23 cellular contexts compared by ENCODE assay signal in the genomic region with DNA sequence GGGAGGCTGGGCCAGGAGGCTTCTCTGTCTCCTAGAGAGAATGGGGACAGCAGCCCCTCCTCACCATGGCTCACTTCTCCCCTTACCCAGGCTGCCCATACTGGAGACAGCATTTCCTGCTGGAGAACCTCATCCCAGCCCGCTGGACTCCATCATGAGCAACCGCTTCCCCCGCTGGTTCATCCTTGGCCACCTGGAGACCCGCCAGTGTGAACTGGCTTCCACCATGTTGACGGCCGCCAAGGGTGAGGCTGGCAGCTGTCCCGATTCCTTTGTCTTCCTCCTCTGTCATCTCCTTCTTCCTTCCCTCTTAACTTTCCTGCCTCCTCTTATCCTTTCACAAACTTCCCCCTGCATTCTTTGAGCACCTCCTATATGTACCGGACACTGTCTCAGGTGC. TPM values are rescaled to one million over a fixed set of nuclear protein-coding genes. Genes with fewer than 3 reads are reported as not detected.
DNase-seq lines count a peak whose midpoint lies in the region; ATAC-seq and TF ChIP-seq lines count a peak whose summit lies in the region.
"Had no signal": no experiment of that assay in that cellular context is flagged by ENCODE, and none has a peak within 500 bp of the region (broad histone marks: within the 10 kb centered on the region; RNA-seq: fewer than 3 reads in every experiment).

No MANE protein-coding gene starts in this region.

- H3K4me1 ChIP-seq in tibial nerve, result peaks cover 0 to 20% (median 7%) of the 10 kb centered on the region in 4 donors
- peaks cover 9% of the 10 kb centered on the region for H3K4me1 ChIP-seq in BE2C
- H3K4me1 ChIP-seq: breast epithelium had no signal

- H3K36me3 ChIP-seq in tibial nerve (peaks cover 0 to 61% (median 0%) of the 10 kb centered on the region in 3 donors), BE2C (no peaks in the 10 kb centered on the region)
- H3K36me3 ChIP-seq: adrenal gland, breast epithelium had no signal

- no peaks in the 10 kb centered on the region for H3K9me3 Mint-ChIP-seq in T-helper 2 cell treated with Interferon-gamma antibody and Interleukin-4, amounts not matched to agents 5 μg/mL and 100 μg/mL, for 36 hours
- H3K9me3 Mint-ChIP-seq in brain, result no peaks in the 10 kb centered on the region
- H3K9me3 Mint-ChIP-seq in activated CD8-positive, alpha-beta T cell treated with anti-CD3 and anti-CD28 coated beads, Interleukin-2, amount 10 ng/mL, durations not matched to agents 7 days and 5 days (ENCODE audit: insufficient read depth), result no peaks in the 10 kb centered on the region
- no peaks in the 10 kb centered on the region for H3K9me3 Mint-ChIP-seq in activated naive CD4-positive, alpha-beta T cell treated with anti-CD3 and anti-CD28 coated beads, Interleukin-2, amount 10 ng/mL, durations not matched to agents 7 days and 5 days
- H3K9me3 Mint-ChIP-seq: activated T-helper 2 cell treated with anti-CD3 and anti-CD28 coated beads, Interferon-gamma antibody, Interleukin-2, Interleukin-4, amounts not matched to agents 10 μg/mL and 5 μg/mL and 100 μg/mL, durations not matched to agents 14 hours and 24 hours and 36 hours; neural crest cell had no signal

- H3K27me3 Mint-ChIP-seq in T-helper 2 cell treated with Interferon-gamma antibody and Interleukin-4, amounts not matched to agents 5 μg/mL and 100 μg/mL, for 36 hours (ENCODE audit: low read depth), result no peaks in the 10 kb centered on the region
- H3K27me3 Mint-ChIP-seq in brain, result no peaks in the 10 kb centered on the region
- no peaks in the 10 kb centered on the region for H3K27me3 Mint-ChIP-seq in activated CD8-positive, alpha-beta T cell treated with anti-CD3 and anti-CD28 coated beads, Interleukin-2, amount 10 ng/mL, durations not matched to agents 7 days and 5 days (ENCODE audit: low read depth)
- H3K27me3 Mint-ChIP-seq in activated naive CD4-positive, alpha-beta T cell treated with anti-CD3 and anti-CD28 coated beads, Interleukin-2, amount 10 ng/mL, durations not matched to agents 7 days and 5 days, result no peaks in the 10 kb centered on the region

- H3K4me3 Mint-ChIP-seq in T-helper 2 cell treated with Interferon-gamma antibody and Interleukin-4, amounts not matched to agents 5 μg/mL and 100 μg/mL, for 36 hours, result no peak overlapping the region
- H3K4me3 Mint-ChIP-seq in brain, result no peak overlapping the region
- H3K4me3 Mint-ChIP-seq in activated CD8-positive, alpha-beta T cell treated with anti-CD3 and anti-CD28 coated beads, Interleukin-2, amount 10 ng/mL, durations not matched to agents 7 days and 5 days, result no peak overlapping the region
- no peak overlapping the region for H3K4me3 Mint-ChIP-seq in activated naive CD4-positive, alpha-beta T cell treated with anti-CD3 and anti-CD28 coated beads, Interleukin-2, amount 10 ng/mL, durations not matched to agents 7 days and 5 days
- H3K4me3 Mint-ChIP-seq: neural crest cell had no signal

- H3K27me3 ChIP-seq in tibial nerve, result no peaks in the 10 kb centered on the region
- no peaks in the 10 kb centered on the region for H3K27me3 ChIP-seq in BE2C
- H3K27me3 ChIP-seq: adrenal gland, breast epithelium had no signal

- WGBS in tibial nerve, 2 donors, result 86 to 89% methylated on average over 8 of the region's 8 CpGs

- peak overlapping the region; percentile 22 for H3K27ac Mint-ChIP-seq in T-helper 2 cell treated with Interferon-gamma antibody and Interleukin-4, amounts not matched to agents 5 μg/mL and 100 μg/mL, for 36 hours
- H3K27ac Mint-ChIP-seq in brain, result peak overlapping the region in 3 of 5 experiments; percentile 27 to 83 (median 37)
- no peak overlapping the region for H3K27ac Mint-ChIP-seq in activated CD8-positive, alpha-beta T cell treated with anti-CD3 and anti-CD28 coated beads, Interleukin-2, amount 10 ng/mL, durations not matched to agents 7 days and 5 days
- no peak overlapping the region for H3K27ac Mint-ChIP-seq in activated naive CD4-positive, alpha-beta T cell treated with anti-CD3 and anti-CD28 coated beads, Interleukin-2, amount 10 ng/mL, durations not matched to agents 7 days and 5 days
- H3K27ac Mint-ChIP-seq: activated T-helper 2 cell treated with anti-CD3 and anti-CD28 coated beads, Interferon-gamma antibody, Interleukin-2, Interleukin-4, amounts not matched to agents 10 μg/mL and 5 μg/mL and 100 μg/mL, durations not matched to agents 14 hours and 24 hours and 36 hours had no signal

- peak overlapping the region in 3 of 4 donors; percentile 3 to 82 (median 64) for H3K27ac ChIP-seq in tibial nerve
- H3K27ac ChIP-seq: adrenal gland had no signal

- H3K36me3 Mint-ChIP-seq in T-helper 2 cell treated with Interferon-gamma antibody and Interleukin-4, amounts not matched to agents 5 μg/mL and 100 μg/mL, for 36 hours (ENCODE audit: low read depth), result peaks cover 8% of the 10 kb centered on the region
- H3K36me3 Mint-ChIP-seq in brain, result peaks cover 71% of the 10 kb centered on the region
- peaks cover 19% of the 10 kb centered on the region for H3K36me3 Mint-ChIP-seq in activated CD8-positive, alpha-beta T cell treated with anti-CD3 and anti-CD28 coated beads, Interleukin-2, amount 10 ng/mL, durations not matched to agents 7 days and 5 days (ENCODE audit: low read depth)
- peaks cover 15% of the 10 kb centered on the region for H3K36me3 Mint-ChIP-seq in activated naive CD4-positive, alpha-beta T cell treated with anti-CD3 and anti-CD28 coated beads, Interleukin-2, amount 10 ng/mL, durations not matched to agents 7 days and 5 days

- POLR2A ChIA-PET in activated CD8-positive, alpha-beta T cell treated with anti-CD3 and anti-CD28 coated beads, Interleukin-2, amount 10 ng/mL, durations not matched to agents 7 days and 5 days (lab: Charles Lee), result interaction anchor here (0.9 to 1.2 kb wide), 2 partner anchors 13 to 23 kb away, joined by 3 to 7 read pairs; no protein-coding TSS in a partner anchor

- CTCF ChIA-PET in activated CD8-positive, alpha-beta T cell treated with anti-CD3 and anti-CD28 coated beads, Interleukin-2, amount 10 ng/mL, durations not matched to agents 7 days and 5 days (lab: Charles Lee), result interaction anchor here (1.0 kb wide), 2 partner anchors 9 to 11 kb away, joined by 3 to 7 read pairs; no protein-coding TSS in a partner anchor
- CTCF ChIA-PET in activated naive CD4-positive, alpha-beta T cell treated with anti-CD3 and anti-CD28 coated beads, Interleukin-2, amount 10 ng/mL, durations not matched to agents 7 days and 5 days (lab: Charles Lee), result interaction anchor here (0.6 kb wide), 1 partner anchor 546 kb away, joined by 3 read pairs; no protein-coding TSS in a partner anchor

- no peak for TF ChIP-seq CTCF in brain (conservative IDR thresholded peaks at IDR 0.05)
- TF ChIP-seq CTCF in tibial nerve (IDR thresholded peaks at IDR 0.05), result no peak
- TF ChIP-seq CTCF in BE2C (IDR thresholded peaks at IDR 0.05; ENCODE audit: low read depth, low read length), result no peak

- no peak for TF ChIP-seq EP300 in tibial nerve (IDR thresholded peaks at IDR 0.05)

- no peak for TF ChIP-seq POLR2A in tibial nerve (IDR thresholded peaks at IDR 0.05)

- DNase-seq in T-helper 2 cell treated with Interferon-gamma antibody and Interleukin-4, amounts not matched to agents 5 μg/mL and 100 μg/mL, for 36 hours (ENCODE audit: low spot score), result no peak
- DNase-seq in T-helper 2 cell, result no peak
- DNase-seq in medulla oblongata (ENCODE audit: extremely low spot score), result peak; percentile 60
- DNase-seq in tibial nerve (ENCODE audit: low spot score in 2 of 2), result no peak
- DNase-seq in activated CD8-positive, alpha-beta T cell treated with anti-CD3 and anti-CD28 coated beads, Interleukin-2, amount 10 ng/mL, durations not matched to agents 7 days and 5 days, result no peak
- no peak for DNase-seq in BE2C
- DNase-seq in activated naive CD4-positive, alpha-beta T cell treated with anti-CD3 and anti-CD28 coated beads, Interleukin-2, amount 10 ng/mL, durations not matched to agents 7 days and 5 days, result no peak
- DNase-seq: 8988T; DMS79; NCI-H1092; NCI-H187 treated with DMSO at 0.1 percent for 48 hours; NCI-H2227 treated with DMSO at 0.1 percent for 48 hours; NCI-H748 treated with DMSO at 0.1 percent for 48 hours; stimulated activated CD4-positive, alpha-beta T cell treated with anti-CD3 and anti-CD28 coated beads, Interleukin-2, amount 100 ng/mL, for 24 hours; stimulated activated naive CD4-positive, alpha-beta T cell; SW 1271 had no signal

- H3K9me3 ChIP-seq in tibial nerve (no peaks in the 10 kb centered on the region), BE2C (no peaks in the 10 kb centered on the region)
- H3K9me3 ChIP-seq: adrenal gland, breast epithelium had no signal

- H3K4me3 ChIP-seq in tibial nerve (no peak overlapping the region), BE2C (ENCODE audit: low read depth, low read length) (no peak overlapping the region)
- H3K4me3 ChIP-seq: adrenal gland, breast epithelium, skin epidermis had no signal

- peaks cover 2% of the 10 kb centered on the region for H3K4me1 Mint-ChIP-seq in T-helper 2 cell treated with Interferon-gamma antibody and Interleukin-4, amounts not matched to agents 5 μg/mL and 100 μg/mL, for 36 hours (ENCODE audit: low read depth)
- H3K4me1 Mint-ChIP-seq in brain, result peaks cover 19% of the 10 kb centered on the region
- H3K4me1 Mint-ChIP-seq in activated CD8-positive, alpha-beta T cell treated with anti-CD3 and anti-CD28 coated beads, Interleukin-2, amount 10 ng/mL, durations not matched to agents 7 days and 5 days (ENCODE audit: low read depth), result peaks cover 5% of the 10 kb centered on the region
- peaks cover 5% of the 10 kb centered on the region for H3K4me1 Mint-ChIP-seq in activated naive CD4-positive, alpha-beta T cell treated with anti-CD3 and anti-CD28 coated beads, Interleukin-2, amount 10 ng/mL, durations not matched to agents 7 days and 5 days

- no peak for ATAC-seq in activated CD8-positive, alpha-beta T cell treated with anti-CD3 and anti-CD28 coated beads, Interleukin-2, amount 10 ng/mL, durations not matched to agents 7 days and 5 days

RNA-seq across cellular contexts. Expression of a gene that starts 28.0 kb away (rescaled TPM):
- polyA plus RNA-seq in brain (ENCODE audit: insufficient read depth, low read depth, low replicate concordance), result 19.4 TPM
- total RNA-seq in tibial nerve, result 10 to 100 TPM in 1 of 4 donors, 1 to 10 TPM in 3; 2.8 to 19.8 (median 4.0) TPM
- 1 to 10 TPM; 8.4 to 9.5 TPM for total RNA-seq in activated CD8-positive, alpha-beta T cell treated with anti-CD3 and anti-CD28 coated beads, Interleukin-2, amount 10 ng/mL, durations not matched to agents 7 days and 5 days
- 13.4 TPM for polyA plus RNA-seq in BE2C (2012; ENCODE audit: insufficient read depth, insufficient read length, low read depth)

RNA-seq across cellular contexts. Expression of a gene that starts 49.0 kb away (rescaled TPM):
- polyA plus RNA-seq in brain (ENCODE audit: insufficient read depth, low read depth, low replicate concordance), result 309 TPM
- total RNA-seq in tibial nerve, result 100 to 1,000 TPM; 187 to 290 (median 235) TPM
- total RNA-seq in activated CD8-positive, alpha-beta T cell treated with anti-CD3 and anti-CD28 coated beads, Interleukin-2, amount 10 ng/mL, durations not matched to agents 7 days and 5 days, result 100 to 1,000 TPM; 112 to 114 TPM
- polyA plus RNA-seq in BE2C (2012; ENCODE audit: insufficient read depth, insufficient read length, low read depth), result 918 TPM

RNA-seq across cellular contexts. Expression of a gene that starts 53.7 kb away (rescaled TPM):
- polyA plus RNA-seq in brain (ENCODE audit: insufficient read depth, low read depth, low replicate concordance), result 14.6 TPM
- not detected for total RNA-seq in tibial nerve
- total RNA-seq in activated CD8-positive, alpha-beta T cell treated with anti-CD3 and anti-CD28 coated beads, Interleukin-2, amount 10 ng/mL, durations not matched to agents 7 days and 5 days, result under 1 TPM; 0.60 to 0.90 TPM
- 3.6 TPM for polyA plus RNA-seq in BE2C (2012; ENCODE audit: insufficient read depth, insufficient read length, low read depth)
- total RNA-seq: breast epithelium, mononuclear cell had no signal

RNA-seq across cellular contexts. Expression of a gene that starts 58.9 kb away (rescaled TPM):
- polyA plus RNA-seq in brain (ENCODE audit: insufficient read depth, low read depth, low replicate concordance), result 31.9 TPM
- 100 to 1,000 TPM in 2 of 4 donors, 10 to 100 TPM in 2; 52.4 to 167 (median 94.4) TPM for total RNA-seq in tibial nerve
- total RNA-seq in activated CD8-positive, alpha-beta T cell treated with anti-CD3 and anti-CD28 coated beads, Interleukin-2, amount 10 ng/mL, durations not matched to agents 7 days and 5 days, result 10 to 100 TPM; 47.8 to 50.6 TPM
- 15.3 TPM for polyA plus RNA-seq in BE2C (2012; ENCODE audit: insufficient read depth, insufficient read length, low read depth)

Comparison
In these comparisons a context has a peak if more than half of its experiments do, and no peak if none do; other contexts are left out.
1. H3K27ac Mint-ChIP-seq: peak in T-helper 2 cell treated with Interferon-gamma antibody and Interleukin-4, amounts not matched to agents 5 μg/mL and 100 μg/mL, for 36 hours (single experiment) and brain (3 of 5); none in activated CD8-positive, alpha-beta T cell treated with anti-CD3 and anti-CD28 coated beads, Interleukin-2, amount 10 ng/mL, durations not matched to agents 7 days and 5 days (single experiment) and activated naive CD4-positive, alpha-beta T cell treated with anti-CD3 and anti-CD28 coated beads, Interleukin-2, amount 10 ng/mL, durations not matched to agents 7 days and 5 days (single experiment).